In genomic region chr5:57940236-57940635, GRCh38 we compare ENCODE assay signal across 18 cellular contexts.
DNase-seq lines count a peak whose midpoint lies in the region; ATAC-seq, FAIRE-seq and TF ChIP-seq lines count a peak whose summit lies in the region.
"Had no signal": no experiment of that assay in that cellular context is flagged by ENCODE, and none has a peak within 500 bp of the region (broad histone marks: within the 10 kb centered on the region; RNA-seq: fewer than 3 reads in every experiment).

No MANE protein-coding gene starts in this region.

- H2AFZ ChIP-seq in Loucy (ENCODE audit: low read length) (0 out of 2 replicates have a peak overlapping the region, but pooled peaks have one; percentile 5), K562 (ENCODE audit: low read depth, low read length) (peak overlapping the region; percentile 62; the same call in 1 of the 2 replicates), osteoblast (ENCODE audit: low read length) (peak overlapping the region; percentile 30)

- no peak for TF ChIP-seq EP300 in K562 (IDR thresholded peaks at IDR 0.05; ENCODE audit: low read length)

- BruUV-seq in K562 (replicated peaks; lab: Mats Ljungman, UMichigan) = no TSS peak

- DNase-seq in K562 (ENCODE audit: extremely low read depth in 1 of 4, low spot score in 3 of 4) = no peak
- DNase-seq in myocyte (ENCODE audit: low read depth) = peak; percentile 51
- no peak for DNase-seq in osteoblast (ENCODE audit: insufficient read length, low spot score, missing footprints)
- DNase-seq in DMS53 (lab: John Stamatoyannopoulos, UW) = no peak
- DNase-seq in DMS 273 (lab: John Stamatoyannopoulos, UW; ENCODE audit: unreplicated experiment) = no peak
- no peak for DNase-seq in NK-92 treated with Interleukin-12 subunit alpha and Interleukin-12 subunit beta, amount 100 ng/mL, for 24 hours (lab: John Stamatoyannopoulos, UW)
- no peak for DNase-seq in cortex of kidney (lab: John Stamatoyannopoulos, UW)
- DNase-seq: 8988T; CD4-positive, alpha-beta memory T cell; DND-41; EL; HCEC 1CT had no signal

- H3K4me3 ChIP-seq in Loucy (ENCODE audit: low read length, poor library complexity, severe bottlenecking) = no peak overlapping the region
- H3K4me3 ChIP-seq in K562 = no peak overlapping the region
- no peak overlapping the region for H3K4me3 ChIP-seq in osteoblast (ENCODE audit: insufficient read depth, low read length)
- H3K4me3 ChIP-seq: BLaER1, GM12878 had no signal

- H3K36me3 ChIP-seq in Loucy (ENCODE audit: insufficient read depth, low read length) (no peaks in the 10 kb centered on the region), K562 (ENCODE audit: control insufficient read depth, insufficient read depth, low read length) (no peaks in the 10 kb centered on the region), osteoblast (ENCODE audit: insufficient read depth, low read length) (no peaks in the 10 kb centered on the region)
- H3K36me3 ChIP-seq: BLaER1 had no signal

- H3K27ac ChIP-seq in K562 (ENCODE audit: extremely low read depth, low read depth, low read length) (no peak overlapping the region), osteoblast (ENCODE audit: low read depth, low read length) (no peak overlapping the region)
- H3K27ac ChIP-seq: BLaER1 had no signal

- no peaks in the 10 kb centered on the region for H3K9me1 ChIP-seq in K562 (ENCODE audit: control insufficient read depth, insufficient read depth, low read length)

- H3K27me3 ChIP-seq in Loucy (ENCODE audit: insufficient read depth, low read length, poor library complexity, severe bottlenecking) (no peaks in the 10 kb centered on the region), K562 (ENCODE audit: control insufficient read depth in 2 of 2, insufficient read depth in 2 of 2, low read length in 2 of 2) (no peaks in the 10 kb centered on the region), osteoblast (ENCODE audit: insufficient read depth, low read length) (no peaks in the 10 kb centered on the region)
- H3K27me3 ChIP-seq: BLaER1 had no signal

- intact Hi-C loops in K562 (cut with micrococcal nuclease) = no loop called here

- ATAC-seq in K562 = no peak
- ATAC-seq: GM12878, HepG2 had no signal

- H3K9me2 ChIP-seq in Loucy (replicated peaks; ENCODE audit: low read depth, low read length) = no peaks in the 10 kb centered on the region

- POLR2A ChIA-PET in K562 (lab: Yijun Ruan, JAX) = no interaction called here

- FAIRE-seq in K562 (lab: Jason Lieb, UNC) = no peak
- FAIRE-seq: GM12878, GM19239, H54, HepG2 had no signal

- TF ChIP-seq POLR2A in K562 (conservative IDR thresholded peaks at IDR 0.05) = no peak

- CTCF ChIA-PET in K562 (lab: Yijun Ruan, JAX; ENCODE audit: low intra/inter-chr PET ratio) = no interaction called here

- H3K4me2 ChIP-seq in Loucy (ENCODE audit: low read depth, low read length, poor library complexity, severe bottlenecking) (no peak overlapping the region), K562 (ENCODE audit: insufficient read depth, low read length) (no peak overlapping the region), osteoblast (ENCODE audit: insufficient read depth, low read length) (no peak overlapping the region)
- H3K4me2 ChIP-seq: BLaER1 had no signal

- no peak for TF ChIP-seq CTCF in Loucy (conservative IDR thresholded peaks at IDR 0.05; ENCODE audit: low read length)
- no peak for TF ChIP-seq CTCF in K562 (IDR thresholded peaks at IDR 0.05 in 2 of 3, conservative IDR thresholded peaks at IDR 0.05 in 1 of 3; ENCODE audit: insufficient read depth in 2 of 3, low read depth in 1 of 3, low read length in 3 of 3)
- TF ChIP-seq CTCF in osteoblast (IDR thresholded peaks at IDR 0.05; ENCODE audit: extremely low read depth, low read depth, low read length) = no peak

- no peaks in the 10 kb centered on the region for H3K79me2 ChIP-seq in Loucy (ENCODE audit: insufficient read depth, low read length)
- no peaks in the 10 kb centered on the region for H3K79me2 ChIP-seq in K562 (ENCODE audit: control insufficient read depth, insufficient read depth, low read length)
- no peaks in the 10 kb centered on the region for H3K79me2 ChIP-seq in osteoblast (ENCODE audit: insufficient read depth, low read length)

- H3K9ac ChIP-seq in Loucy (ENCODE audit: low read depth, low read length, poor library complexity, severe bottlenecking) = no peak overlapping the region
- no peak overlapping the region for H3K9ac ChIP-seq in K562 (ENCODE audit: insufficient read depth in 1 of 2, low read depth in 2 of 2, low read length in 2 of 2)
- H3K9ac ChIP-seq: BLaER1 had no signal

- WGBS in K562 (ENCODE audit: insufficient coverage, low coverage, missing lambda C conversion rate) = 1% methylated on average over 3 of the region's 3 CpGs

- H3K4me1 ChIP-seq in Loucy (ENCODE audit: insufficient read depth, low read length, poor library complexity, severe bottlenecking) = peaks cover 12% of the 10 kb centered on the region
- H3K4me1 ChIP-seq in K562 (replicated peaks in 1 of 2; ENCODE audit: control insufficient read depth in 2 of 2, insufficient read depth in 2 of 2, low read length in 2 of 2) = no peaks in the 10 kb centered on the region; a peak in 2 of 5 replicates
- H3K4me1 ChIP-seq in osteoblast (ENCODE audit: insufficient read depth, low read length) = no peaks in the 10 kb centered on the region
- H3K4me1 ChIP-seq: BLaER1 had no signal

- no peaks in the 10 kb centered on the region for H3K9me3 ChIP-seq in Loucy (ENCODE audit: insufficient read depth, low read depth, low read length)
- H3K9me3 ChIP-seq in K562 (replicated peaks; ENCODE audit: control insufficient read depth, insufficient read depth, low read depth, low read length) = no peaks in the 10 kb centered on the region
- H3K9me3 ChIP-seq in osteoblast (ENCODE audit: low read depth, low read length) = no peaks in the 10 kb centered on the region
- H3K9me3 ChIP-seq: BLaER1 had no signal

- no peak for TF ChIP-seq RAD21 in K562 (CRISPR knock-in tag; conservative IDR thresholded peaks at IDR 0.05 in 1 of 2, IDR thresholded peaks at IDR 0.05 in 1 of 2)

- no peaks in the 10 kb centered on the region for H3F3A ChIP-seq in Loucy (ENCODE audit: low read depth)

- no peaks in the 10 kb centered on the region for H4K20me1 ChIP-seq in Loucy (ENCODE audit: insufficient read depth, low read length, poor library complexity, severe bottlenecking)
- no peaks in the 10 kb centered on the region for H4K20me1 ChIP-seq in K562 (replicated peaks; ENCODE audit: control insufficient read depth, insufficient read depth, low read length)
- no peaks in the 10 kb centered on the region for H4K20me1 ChIP-seq in osteoblast (ENCODE audit: insufficient read depth, low read length)
- H4K20me1 ChIP-seq: BLaER1 had no signal

- in situ Hi-C loops in K562 (cut with MboI) = no loop called here

TF ChIP-seq in K562, 482 proteins besides CTCF, POLR2A, EP300 and RAD21:
- no peak for TF ChIP-seq MED1 (CRISPR knock-in tag; IDR thresholded peaks at IDR 0.05; ENCODE audit: borderline replicate concordance)
- TF ChIP-seq ESRRA (IDR thresholded peaks at IDR 0.05; ENCODE audit: borderline replicate concordance, low read depth) = no peak
- TF ChIP-seq ZKSCAN8 (CRISPR knock-in tag; IDR thresholded peaks at IDR 0.05) = no peak
- TF ChIP-seq TARDBP (IDR thresholded peaks at IDR 0.05) = no peak
- no peak for TF ChIP-seq CHD4 (IDR thresholded peaks at IDR 0.05; ENCODE audit: insufficient read depth, insufficient replicate concordance, low read depth, low read length, poor library complexity, severe bottlenecking)
- no peak for TF ChIP-seq ERF (CRISPR knock-in tag; IDR thresholded peaks at IDR 0.05)
- TF ChIP-seq NBN (IDR thresholded peaks at IDR 0.05; ENCODE audit: low read depth) = no peak
- no peak for TF ChIP-seq EWSR1 (IDR thresholded peaks at IDR 0.05; ENCODE audit: borderline replicate concordance, low read depth, partially characterized antibody)
- TF ChIP-seq POLR3G (IDR thresholded peaks at IDR 0.05; ENCODE audit: extremely low read depth, insufficient read length, insufficient replicate concordance) = no peak
- TF ChIP-seq ZNF174 (CRISPR knock-in tag; IDR thresholded peaks at IDR 0.05) = no peak
- TF ChIP-seq MCM2 (IDR thresholded peaks at IDR 0.05; ENCODE audit: low read depth) = no peak
- TF ChIP-seq CBX3 (IDR thresholded peaks at IDR 0.05; ENCODE audit: borderline replicate concordance in 1 of 2, low read length in 2 of 2) = no peak
- no peak for TF ChIP-seq L3MBTL2 (IDR thresholded peaks at IDR 0.05)
- no peak for TF ChIP-seq PYGO2 (tag; IDR thresholded peaks at IDR 0.05)
- TF ChIP-seq ATF3 (IDR thresholded peaks at IDR 0.05) = no peak
- no peak for TF ChIP-seq ATF3 (CRISPR knock-in tag; conservative IDR thresholded peaks at IDR 0.05)
- no peak for TF ChIP-seq HDAC8 (tag; IDR thresholded peaks at IDR 0.05)
- TF ChIP-seq ZZZ3 (IDR thresholded peaks at IDR 0.05) = no peak
- no peak for TF ChIP-seq TRIM28 (IDR thresholded peaks at IDR 0.05)
- TF ChIP-seq MTA3 (IDR thresholded peaks at IDR 0.05; ENCODE audit: borderline replicate concordance) = no peak

Comparison
In these comparisons a context has a peak if more than half of its experiments do, and no peak if none do; other contexts are left out.
1. H2AFZ ChIP-seq: peak in every context shown above with its lines; median percentile 62 in K562; 30 in osteoblast; 5 in Loucy.